29 cellular contexts compared by ENCODE assay signal in genomic region chr15:65993762-65994161, GRCh38.
"Had no signal": no experiment of that assay in that cellular context is flagged by ENCODE, and none has a peak within 500 bp of the region (broad histone marks: within the 10 kb centered on the region; RNA-seq: fewer than 3 reads in every experiment).

No MANE protein-coding gene starts in this region.

- H3K27ac ChIP-seq: stomach, suprapubic skin, testis, thoracic aorta, thyroid gland, tibial artery, tibial nerve, transverse colon, upper lobe of left lung, upper lobe of right lung, uterus, vagina had no signal

- H3K4me3 Mint-ChIP-seq: stimulated activated effector memory CD8-positive, alpha-beta T cell treated with anti-CD3 and anti-CD28 coated beads, Interleukin-12 subunit alpha, Interleukin-12 subunit beta, amount 100 ng/mL, for 72 hours; stimulated activated memory B cell treated with anti-CD40 and anti-IgM and Interleukin-4, amounts not matched to agents 10 μg/mL and 1 μg/mL and 100 μg/mL, for 72 hours; stimulated activated naive B cell treated with anti-CD40 and anti-IgM and Interleukin-4, amounts not matched to agents 10 μg/mL and 1 μg/mL and 100 μg/mL, for 72 hours; stimulated activated naive CD8-positive, alpha-beta T cell treated with anti-CD3 and anti-CD28 coated beads, Interleukin-15, amount 100 ng/mL, for 72 hours; stimulated activated naive CD8-positive, alpha-beta T cell treated with anti-CD3 and anti-CD28 coated beads, Interleukin-15, Interleukin-2, amounts not matched to agents 100 ng/mL and 50 ng/mL, for 24 hours; type B pancreatic cell had no signal

- H3K36me3 ChIP-seq: stomach, suprapubic skin, thoracic aorta, thyroid gland, tibial artery, tibial nerve, transverse colon, upper lobe of left lung, upper lobe of right lung, uterus, vagina had no signal

- H3K4me1 Mint-ChIP-seq: stimulated activated effector memory CD8-positive, alpha-beta T cell treated with anti-CD3 and anti-CD28 coated beads, Interleukin-12 subunit alpha, Interleukin-12 subunit beta, amount 100 ng/mL, for 72 hours; stimulated activated memory B cell treated with anti-CD40 and anti-IgM and Interleukin-4, amounts not matched to agents 10 μg/mL and 1 μg/mL and 100 μg/mL, for 72 hours; stimulated activated naive B cell treated with anti-CD40 and anti-IgM and Interleukin-4, amounts not matched to agents 10 μg/mL and 1 μg/mL and 100 μg/mL, for 72 hours; stimulated activated naive CD8-positive, alpha-beta T cell treated with anti-CD3 and anti-CD28 coated beads, Interleukin-15, amount 100 ng/mL, for 72 hours had no signal

- ATAC-seq: stimulated activated effector memory CD8-positive, alpha-beta T cell treated with anti-CD3 and anti-CD28 coated beads, Interleukin-12 subunit alpha, Interleukin-12 subunit beta, amount 100 ng/mL, for 72 hours; stimulated activated memory B cell treated with anti-CD40 and anti-IgM and Interleukin-4, amounts not matched to agents 10 μg/mL and 1 μg/mL and 100 μg/mL, for 72 hours; stimulated activated naive B cell treated with anti-CD40 and anti-IgM and Interleukin-4, amounts not matched to agents 10 μg/mL and 1 μg/mL and 100 μg/mL, for 72 hours; stimulated activated naive CD8-positive, alpha-beta T cell treated with anti-CD3 and anti-CD28 coated beads, Interleukin-15, amount 100 ng/mL, for 72 hours; stimulated activated naive CD8-positive, alpha-beta T cell treated with anti-CD3 and anti-CD28 coated beads, Interleukin-15, Interleukin-2, amounts not matched to agents 100 U/mL and 50 U/mL, for 24 hours; upper lobe of right lung had no signal

- H3K9me3 ChIP-seq: stomach, suprapubic skin, testis, thoracic aorta, thyroid gland, tibial artery, tibial nerve, transverse colon, upper lobe of left lung, upper lobe of right lung, uterus, vagina had no signal

- H3K27me3 ChIP-seq: testis, thyroid gland, upper lobe of left lung, uterus, vagina had no signal

- H3K9me3 Mint-ChIP-seq: stimulated activated effector memory CD8-positive, alpha-beta T cell treated with anti-CD3 and anti-CD28 coated beads, Interleukin-12 subunit alpha, Interleukin-12 subunit beta, amount 100 ng/mL, for 72 hours; stimulated activated memory B cell treated with anti-CD40 and anti-IgM and Interleukin-4, amounts not matched to agents 10 μg/mL and 1 μg/mL and 100 μg/mL, for 72 hours; stimulated activated naive B cell treated with anti-CD40 and anti-IgM and Interleukin-4, amounts not matched to agents 10 μg/mL and 1 μg/mL and 100 μg/mL, for 72 hours; stimulated activated naive CD8-positive, alpha-beta T cell treated with anti-CD3 and anti-CD28 coated beads, Interleukin-15, amount 100 ng/mL, for 72 hours; stimulated activated naive CD8-positive, alpha-beta T cell treated with anti-CD3 and anti-CD28 coated beads, Interleukin-15, Interleukin-2, amounts not matched to agents 100 ng/mL and 50 ng/mL, for 24 hours; type B pancreatic cell had no signal

- DNase-seq: stimulated activated CD4-positive, alpha-beta T cell treated with anti-CD3 and anti-CD28 coated beads, Interleukin-2, amount 100 ng/mL, for 48 hours; stimulated activated CD4-positive, alpha-beta T cell treated with anti-CD3 and anti-CD28 coated beads, Interleukin-4, amount 100 ng/mL, for 1 hour; stimulated activated CD4-positive, alpha-beta T cell treated with anti-CD3 and anti-CD28 coated beads, Interleukin-4, amount 100 ng/mL, for 24 hours; stimulated activated CD4-positive, alpha-beta T cell treated with anti-CD3 and anti-CD28 coated beads, Interleukin-4, amount 100 ng/mL, for 4 hours; stimulated activated CD8-positive, alpha-beta memory T cell treated with anti-CD3 and anti-CD28 coated beads, Interleukin-4, amount 100 ng/mL, for 48 hours; stimulated activated naive B cell treated with anti-CD40 and anti-IgM and Interleukin-4, amounts not matched to agents 10 μg/mL and 1 μg/mL and 100 μg/mL, for 72 hours; stimulated activated naive CD4-positive, alpha-beta T cell; stimulated activated naive CD4-positive, alpha-beta T cell treated with Interleukin-2 at 50 U/mL for 16 hours; stimulated activated naive CD8-positive, alpha-beta T cell treated with anti-CD3 and anti-CD28 coated beads, Interleukin-15, amount 100 ng/mL, for 72 hours; stimulated activated naive CD8-positive, alpha-beta T cell treated with anti-CD3 and anti-CD28 coated beads, Interleukin-15, Interleukin-2, amounts not matched to agents 100 U/mL and 50 U/mL, for 24 hours; stomach; substantia nigra; testis; thyroid gland; tibial artery; transverse colon; trophoblast cell; upper lobe of right lung; uterus had no signal

- H3K36me3 Mint-ChIP-seq: stimulated activated effector memory CD8-positive, alpha-beta T cell treated with anti-CD3 and anti-CD28 coated beads, Interleukin-12 subunit alpha, Interleukin-12 subunit beta, amount 100 ng/mL, for 72 hours; stimulated activated memory B cell treated with anti-CD40 and anti-IgM and Interleukin-4, amounts not matched to agents 10 μg/mL and 1 μg/mL and 100 μg/mL, for 72 hours; stimulated activated naive B cell treated with anti-CD40 and anti-IgM and Interleukin-4, amounts not matched to agents 10 μg/mL and 1 μg/mL and 100 μg/mL, for 72 hours; type B pancreatic cell had no signal

- H3K27ac Mint-ChIP-seq: stimulated activated effector memory CD8-positive, alpha-beta T cell treated with anti-CD3 and anti-CD28 coated beads, Interleukin-12 subunit alpha, Interleukin-12 subunit beta, amount 100 ng/mL, for 72 hours; stimulated activated memory B cell treated with anti-CD40 and anti-IgM and Interleukin-4, amounts not matched to agents 10 μg/mL and 1 μg/mL and 100 μg/mL, for 72 hours; stimulated activated naive B cell treated with anti-CD40 and anti-IgM and Interleukin-4, amounts not matched to agents 10 μg/mL and 1 μg/mL and 100 μg/mL, for 72 hours; stimulated activated naive CD8-positive, alpha-beta T cell treated with anti-CD3 and anti-CD28 coated beads, Interleukin-15, Interleukin-2, amounts not matched to agents 100 ng/mL and 50 ng/mL, for 24 hours; type B pancreatic cell had no signal

- FAIRE-seq: urothelium cell line had no signal

- H3K4me1 ChIP-seq: stomach, suprapubic skin, testis, thyroid gland, tibial artery, tibial nerve, transverse colon, upper lobe of left lung, upper lobe of right lung, uterus, vagina had no signal

- H3K4me3 ChIP-seq: stomach, suprapubic skin, testis, thoracic aorta, thyroid gland, tibial artery, tibial nerve, transverse colon, upper lobe of left lung, upper lobe of right lung, uterus, vagina had no signal
